Comparison of ENCODE assay signal across 8 cellular contexts in the genomic region with DNA sequence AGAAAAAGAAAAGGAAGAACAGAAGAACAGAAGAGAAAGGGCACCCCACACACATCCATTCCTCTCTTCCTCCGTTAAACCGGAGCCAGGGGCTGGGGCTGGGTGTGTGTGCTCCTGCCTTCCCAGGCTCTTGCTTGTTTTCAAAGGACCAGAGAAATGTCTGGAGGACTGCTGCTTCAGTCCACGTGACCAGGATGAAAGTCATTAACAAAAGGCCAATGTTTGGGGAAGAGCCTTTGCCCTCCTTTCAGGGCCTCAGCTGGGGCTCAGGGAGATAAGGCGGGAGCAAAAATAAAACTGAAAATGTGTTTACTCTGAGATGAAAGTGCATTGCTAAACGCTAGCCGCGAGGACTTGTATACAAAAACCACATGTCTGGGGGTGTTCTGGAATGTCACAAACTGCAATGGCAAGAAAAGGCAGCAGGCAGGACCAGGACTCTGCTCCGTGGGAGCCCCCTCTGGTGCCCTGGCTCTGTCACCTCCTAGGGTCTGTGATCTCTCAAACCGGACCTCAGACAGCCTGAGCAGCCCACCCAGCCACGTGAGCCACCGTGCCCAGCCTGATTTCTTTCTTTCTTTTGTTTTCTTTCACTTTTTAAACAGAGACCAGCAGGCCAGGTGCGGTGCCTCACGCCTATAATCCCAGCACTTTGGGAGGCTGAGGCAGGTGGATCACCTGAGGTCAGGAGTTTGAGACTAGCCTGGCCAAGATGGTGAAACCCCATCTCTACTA. TPM values are rescaled to one million over a fixed set of nuclear protein-coding genes. Genes with fewer than 3 reads are reported as not detected.
A peak's percentile ranks its signal among the peaks of the same experiment; 100 is the strongest.
DNase-seq lines count a peak whose midpoint lies in the region; ATAC-seq, FAIRE-seq and TF ChIP-seq lines count a peak whose summit lies in the region.

No MANE protein-coding gene starts in this region.

- 59% methylated on average over 13 of the region's 13 CpGs; no CpG with 5 or more reads in 1 of the 2 experiments for WGBS in H1 (ENCODE audit: extremely low coverage in 1 of 2, insufficient coverage in 1 of 2, insufficient read length in 1 of 2, insufficient replicate concordance in 2 of 2, low coverage in 1 of 2, low lambda C conversion rate in 2 of 2, missing lambda C conversion rate in 1 of 2), 2 experiments

- H3K27ac ChIP-seq in H1 (ENCODE audit: low read depth, low read length), result 0 out of 2 replicates have a peak overlapping the region, but pooled peaks have one; percentile 1

- ATAC-seq in GM19467 (IDR thresholded peaks at IDR 0.05; ENCODE audit: unreplicated experiment), result no peak
- ATAC-seq in GM19455 (IDR thresholded peaks at IDR 0.05; ENCODE audit: unreplicated experiment), result no peak

- no peak for TF ChIP-seq EP300 in H1 (IDR thresholded peaks at IDR 0.05; ENCODE audit: borderline replicate concordance in 1 of 2, low read depth in 2 of 2, low read length in 2 of 2)

- CTCF ChIA-PET in H1 (lab: Charles Lee; ENCODE audit: partially characterized antibody), result interaction anchor here (0.6 kb wide), 3 partner anchors 58 to 840 kb away, joined by 3 read pairs; no protein-coding TSS in a partner anchor

- peaks cover 0 to 6% (median 3%) of the 10 kb centered on the region in 4 experiments; a peak in 6 of 7 replicates for H3K4me1 ChIP-seq in H1 (replicated peaks in 1 of 4; ENCODE audit: control insufficient read depth in 3 of 4, insufficient read depth in 4 of 4, low read length in 3 of 4)

- DNase-seq in EL (peak; percentile 57), MV-4-11 (lab: John Stamatoyannopoulos, UW) (peak; percentile 67), H1 (ENCODE audit: low read depth in 1 of 2, low spot score in 2 of 2) (peak in 1 of 2 experiments; percentile 51), myocyte (ENCODE audit: low read depth) (peak; percentile 46), NCI-H1417 treated with DMSO at 0.1 percent for 48 hours (lab: John Stamatoyannopoulos, UW) (no peak), GM13977 (ENCODE audit: low spot score) (no peak)

- no peaks in the 10 kb centered on the region for H4K20me1 ChIP-seq in H1 (replicated peaks in 1 of 2; ENCODE audit: control insufficient read depth in 1 of 2, insufficient read depth in 2 of 2, low read length in 2 of 2)

- TF ChIP-seq RAD21 in H1 (IDR thresholded peaks at IDR 0.05 in 1 of 2, conservative IDR thresholded peaks at IDR 0.05 in 1 of 2; ENCODE audit: low read depth in 2 of 2, low read length in 2 of 2), result no peak

- H2BK20ac ChIP-seq in H1 (ENCODE audit: low read length), result 0 out of 2 replicates have a peak overlapping the region, but pooled peaks have one; percentile 48

- peak overlapping the region; percentile 52 for H4K91ac ChIP-seq in H1 (replicated peaks; ENCODE audit: insufficient read length, low read length)

- POLR2A ChIA-PET in H1 (lab: Charles Lee; ENCODE audit: partially characterized antibody), result interaction anchor here (0.6 to 5.3 kb wide), 3 partner anchors 9 to 248 kb away, joined by 3 to 33 read pairs (median 3); no protein-coding TSS in a partner anchor

- no peak for TF ChIP-seq CTCF in H1 (IDR thresholded peaks at IDR 0.05; ENCODE audit: control extremely low read depth in 1 of 3, insufficient read depth in 1 of 3, low read depth in 1 of 3, low read length in 3 of 3)
- TF ChIP-seq CTCF in GM13977 (IDR thresholded peaks at IDR 0.05; ENCODE audit: extremely low read depth, insufficient read depth, missing control alignments), result no peak

- H2BK15ac ChIP-seq in H1 (ENCODE audit: low read length), result no peak overlapping the region

- H2AK5ac ChIP-seq in H1 (ENCODE audit: low read depth, low read length), result no peak overlapping the region

- no peaks in the 10 kb centered on the region for H3K79me1 ChIP-seq in H1 (ENCODE audit: low read depth, low read length)

- H3K4ac ChIP-seq in H1 (replicated peaks; ENCODE audit: insufficient read length, low read depth, low read length), result no peak overlapping the region

- peak overlapping the region; percentile 73; the same call in 1 of the 2 replicates for H2AFZ ChIP-seq in H1 (ENCODE audit: low read length)

- no peaks in the 10 kb centered on the region for H3K9me3 ChIP-seq in H1 (ENCODE audit: insufficient read depth in 2 of 2, low read depth in 1 of 2, low read length in 1 of 2)

- in situ Hi-C loops in GM13977 (cut with MboI; ENCODE audit: low pct_unique_long_range_greater_than_20kb, low sequenced_read_pairs, unreplicated experiment), result no loop called here

- peak overlapping the region; percentile 42 for H4K5ac ChIP-seq in H1 (ENCODE audit: insufficient read length, low read depth, low read length)

- no peaks in the 10 kb centered on the region for H3K79me2 ChIP-seq in H1 (ENCODE audit: control insufficient read depth in 1 of 2, insufficient read depth in 2 of 2, low read length in 2 of 2)

- H3K27me3 ChIP-seq in H1 (replicated peaks in 1 of 4; ENCODE audit: control insufficient read depth in 3 of 4, extremely low read depth in 1 of 4, insufficient read depth in 3 of 4, low read length in 3 of 4), result no peaks in the 10 kb centered on the region

- H2BK5ac ChIP-seq in H1 (ENCODE audit: low read depth, low read length), result peak overlapping the region; percentile 60

- no peak overlapping the region for H3K4me3 ChIP-seq in H1 (ENCODE audit: extremely low read depth in 1 of 4, insufficient read depth in 2 of 4, low read depth in 3 of 4, low read length in 4 of 4)

- peak overlapping the region; percentile 76 for H2BK120ac ChIP-seq in H1 (replicated peaks; ENCODE audit: low read depth, low read length)

- FAIRE-seq in H1 (lab: Jason Lieb, UNC), result no peak

- no peak for TF ChIP-seq POLR2A in H1 (IDR thresholded peaks at IDR 0.05; ENCODE audit: control extremely low read depth in 1 of 2, low read depth in 2 of 2, low read length in 2 of 2)

- peak overlapping the region in 1 of 2 experiments; percentile 44; a peak in 3 of 4 replicates for H3K4me2 ChIP-seq in H1 (ENCODE audit: insufficient read depth in 1 of 2, low read depth in 2 of 2, low read length in 2 of 2)

- H3K14ac ChIP-seq in H1 (ENCODE audit: insufficient read length), result no peak overlapping the region

- peak overlapping the region; percentile 19 for H3K56ac ChIP-seq in H1 (replicated peaks; ENCODE audit: insufficient read length, low read depth, low read length)

- H3K23ac ChIP-seq in H1 (ENCODE audit: insufficient read length), result no peak overlapping the region

- H3K18ac ChIP-seq in H1 (ENCODE audit: extremely low read depth, low read length), result peak overlapping the region; percentile 25

- no peak overlapping the region for H3K9ac ChIP-seq in H1 (replicated peaks in 1 of 4; ENCODE audit: extremely low read depth in 1 of 4, low read depth in 3 of 4, low read length in 3 of 4)

- H2BK12ac ChIP-seq in H1 (ENCODE audit: low read depth, low read length), result 0 out of 2 replicates have a peak overlapping the region, but pooled peaks have one; percentile 62

- no peak overlapping the region for H4K8ac ChIP-seq in H1 (ENCODE audit: extremely low read depth, insufficient read depth, low read length)

- no peaks in the 10 kb centered on the region for H3K36me3 ChIP-seq in H1 (ENCODE audit: control insufficient read depth in 2 of 4, insufficient read depth in 4 of 4, low read length in 3 of 4)

- H3K23me2 ChIP-seq in H1 (ENCODE audit: low read depth, low read length), result 0 out of 2 replicates have a peak, but pooled peaks cover 2% of the 10 kb centered on the region

TF ChIP-seq in H1, 55 proteins besides CTCF, POLR2A, EP300 and RAD21 (continues in another document):
- TF ChIP-seq SIX5 (IDR thresholded peaks at IDR 0.05; ENCODE audit: low read depth, low read length) (no peak), EZH2 (IDR thresholded peaks at IDR 0.05; ENCODE audit: low read depth, low read length, severe bottlenecking) (no peak), TEAD4 (IDR thresholded peaks at IDR 0.05; ENCODE audit: low read depth, low read length) (no peak), HDAC2 (IDR thresholded peaks at IDR 0.05; ENCODE audit: borderline replicate concordance in 1 of 2, low read depth in 2 of 2, low read length in 2 of 2) (no peak), CBX8 (IDR thresholded peaks at IDR 0.05; ENCODE audit: borderline replicate concordance, low read depth, low read length) (no peak), POU5F1 (IDR thresholded peaks at IDR 0.05; ENCODE audit: low read depth, low read length) (no peak), BCL11A (IDR thresholded peaks at IDR 0.05; ENCODE audit: low read depth in 2 of 2, low read length in 2 of 2) (no peak), HDAC6 (IDR thresholded peaks at IDR 0.05; ENCODE audit: low read depth, low read length) (no peak), POLR2AphosphoS5 (IDR thresholded peaks at IDR 0.05; ENCODE audit: low read depth, low read length) (no peak), JUN (IDR thresholded peaks at IDR 0.05; ENCODE audit: low read depth, low read length) (no peak), SP2 (IDR thresholded peaks at IDR 0.05; ENCODE audit: low read length) (no peak)
- TF ChIP-seq, protein P1, sequence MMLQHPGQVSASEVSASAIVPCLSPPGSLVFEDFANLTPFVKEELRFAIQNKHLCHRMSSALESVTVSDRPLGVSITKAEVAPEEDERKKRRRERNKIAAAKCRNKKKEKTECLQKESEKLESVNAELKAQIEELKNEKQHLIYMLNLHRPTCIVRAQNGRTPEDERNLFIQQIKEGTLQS (IDR thresholded peaks at IDR 0.05; ENCODE audit: insufficient read depth, low read depth, low read length), result no peak
- TF ChIP-seq, protein P2, sequence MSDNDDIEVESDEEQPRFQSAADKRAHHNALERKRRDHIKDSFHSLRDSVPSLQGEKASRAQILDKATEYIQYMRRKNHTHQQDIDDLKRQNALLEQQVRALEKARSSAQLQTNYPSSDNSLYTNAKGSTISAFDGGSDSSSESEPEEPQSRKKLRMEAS (IDR thresholded peaks at IDR 0.05), result peak; percentile 23; the same call in 1 of the 2 replicates
- TF ChIP-seq, protein P3, sequence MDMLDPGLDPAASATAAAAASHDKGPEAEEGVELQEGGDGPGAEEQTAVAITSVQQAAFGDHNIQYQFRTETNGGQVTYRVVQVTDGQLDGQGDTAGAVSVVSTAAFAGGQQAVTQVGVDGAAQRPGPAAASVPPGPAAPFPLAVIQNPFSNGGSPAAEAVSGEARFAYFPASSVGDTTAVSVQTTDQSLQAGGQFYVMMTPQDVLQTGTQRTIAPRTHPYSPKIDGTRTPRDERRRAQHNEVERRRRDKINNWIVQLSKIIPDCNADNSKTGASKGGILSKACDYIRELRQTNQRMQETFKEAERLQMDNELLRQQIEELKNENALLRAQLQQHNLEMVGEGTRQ (IDR thresholded peaks at IDR 0.05; ENCODE audit: low read length), result peak; percentile 51; the same call in 1 of the 2 replicates

RNA-seq across cellular contexts. Expression of a gene that starts 31.6 kb away (rescaled TPM):
- total RNA-seq in H1 (2021; fragmentation: NEBNext Ultra II Directional; extraction: Animal tissue kit (Norgen Biotek cat#: 25700)), result 295 and 322 TPM in 2 replicates
- polyA plus RNA-seq in H1 (2011; rRNA removed), result 24.9 and 37.2 TPM in 2 replicates
- polyA plus RNA-seq in H1 (2011; cell fraction: cytosol; rRNA removed), result 53.6 TPM
- 110 TPM for polyA plus RNA-seq in H1 (2011; cell fraction: nucleus; rRNA removed)
- polyA plus RNA-seq in H1 (2012, experiment 1 of 2), result 140 to 212 TPM (median 199 TPM) in 4 replicates
- polyA plus RNA-seq in H1 (2012, experiment 2 of 2), result 59.9 TPM
- polyA plus RNA-seq in H1 (2013, experiment 1 of 2), result 89.1 TPM
- polyA plus RNA-seq in H1 (2013, experiment 2 of 2), result 76.1 TPM
- 273 and 366 TPM in 2 replicates for polyA minus RNA-seq in H1 (2011; rRNA and poly(A)+ RNA removed)
- 92.9 TPM for polyA minus RNA-seq in H1 (2011; cell fraction: cytosol; rRNA and poly(A)+ RNA removed)
- polyA minus RNA-seq in H1 (2011; cell fraction: nucleus; rRNA and poly(A)+ RNA removed), result 95.2 TPM
- total RNA-seq in myocyte, result 242 and 315 TPM in 2 replicates
- 878 TPM for polyA plus RNA-seq in myocyte (2012)

Comparison
In these comparisons a context has a peak if more than half of its experiments do, and no peak if none do; other contexts are left out.
1. DNase-seq: peak in EL (single experiment), MV-4-11 (single experiment) and myocyte (single experiment); none in NCI-H1417 treated with DMSO at 0.1 percent for 48 hours (single experiment) and GM13977 (single experiment).